Comparison of ENCODE assay signal across 8 cellular contexts in the genomic region with DNA sequence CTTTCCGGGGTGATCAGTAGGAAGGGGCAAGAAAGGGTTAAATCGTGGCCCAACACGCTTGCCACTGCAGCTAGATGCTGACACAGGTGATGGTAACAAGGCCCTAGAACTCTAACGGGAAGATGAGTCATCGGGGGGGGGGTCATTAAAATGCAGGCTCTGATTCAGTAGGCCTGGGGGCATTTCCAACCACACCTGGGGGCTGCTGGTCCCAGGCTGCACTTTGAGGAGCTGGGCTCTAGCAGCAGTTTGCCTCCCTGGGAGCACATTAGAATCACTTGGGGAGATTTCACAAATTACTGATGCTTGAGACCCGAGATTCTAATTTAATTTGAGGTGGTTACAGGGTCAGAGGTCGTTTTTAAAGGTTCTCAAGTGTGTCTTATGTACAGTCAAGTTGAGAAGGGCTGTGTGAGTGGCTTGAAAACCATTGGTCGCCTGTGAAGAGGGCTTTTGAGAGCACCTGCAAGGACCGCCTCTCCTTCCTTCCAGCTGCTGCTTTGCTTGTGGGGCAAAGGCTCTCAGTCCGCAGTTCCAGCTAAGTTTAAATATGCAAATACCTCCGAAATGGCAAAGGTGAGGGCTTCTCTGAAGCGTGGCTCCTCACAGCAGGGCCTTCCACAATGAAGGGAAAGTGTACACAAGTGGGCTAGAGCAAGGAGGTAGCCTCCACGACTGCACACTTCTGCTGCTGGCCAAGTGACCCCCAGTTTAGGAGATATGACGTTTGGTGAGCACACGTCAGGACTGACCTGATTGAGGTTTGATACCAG.
DNase-seq lines count a peak whose midpoint lies in the region; ATAC-seq, FAIRE-seq and TF ChIP-seq lines count a peak whose summit lies in the region.

No MANE protein-coding gene starts in this region.

- CTCF ChIA-PET in WTC11 (lab: Charles Lee): interaction anchor here (0.6 to 3.3 kb wide), 22 partner anchors 8 to 320 kb away, joined by 3 to 58 read pairs (median 6); no protein-coding TSS in a partner anchor
- CTCF ChIA-PET in activated CD8-positive, alpha-beta T cell treated with anti-CD3 and anti-CD28 coated beads for 36 hours (lab: Charles Lee): interaction anchor here (1.0 to 2.6 kb wide), 3 partner anchors 12 to 113 kb away, joined by 3 to 8 read pairs (median 3); no protein-coding TSS in a partner anchor

- DNase-seq in Daoy (ENCODE audit: low read depth) (peak; percentile 54), WTC11 (ENCODE audit: low spot score) (no peak), D721Med (ENCODE audit: insufficient read length, low spot score) (no peak), GF-D8 (lab: John Stamatoyannopoulos, UW) (no peak), erythroblast (lab: John Stamatoyannopoulos, UW) (no peak)
- DNase-seq in activated CD8-positive, alpha-beta T cell treated with anti-CD3 and anti-CD28 coated beads for 36 hours: no peak

- POLR2A ChIA-PET in WTC11 (lab: Charles Lee): interaction anchor here (0.7 kb wide), 1 partner anchor 310 kb away, joined by 4 read pairs; no protein-coding TSS in a partner anchor
- POLR2A ChIA-PET in activated CD8-positive, alpha-beta T cell treated with anti-CD3 and anti-CD28 coated beads for 36 hours (lab: Charles Lee): no interaction called here

- no peaks in the 10 kb centered on the region for H3K36me3 Mint-ChIP-seq in WTC11
- H3K36me3 Mint-ChIP-seq in activated CD8-positive, alpha-beta T cell treated with anti-CD3 and anti-CD28 coated beads for 36 hours (ENCODE audit: low read depth): no peaks in the 10 kb centered on the region

- no peak for TF ChIP-seq CTCF in WTC11 (IDR thresholded peaks at IDR 0.05)
- no peak for TF ChIP-seq CTCF in D721Med (IDR thresholded peaks at IDR 0.05; ENCODE audit: insufficient read depth, missing control alignments)
- TF ChIP-seq CTCF in activated CD8-positive, alpha-beta T cell treated with anti-CD3 and anti-CD28 coated beads for 36 hours (IDR thresholded peaks at IDR 0.05): no peak

- intact Hi-C loops in activated CD8-positive, alpha-beta T cell treated with anti-CD3 and anti-CD28 coated beads for 36 hours (cut with micrococcal nuclease): no loop called here

- peaks cover 4% of the 10 kb centered on the region; the same call in 1 of the 2 replicates for H3K27me3 Mint-ChIP-seq in WTC11 (ENCODE audit: low read depth)
- no peaks in the 10 kb centered on the region for H3K27me3 Mint-ChIP-seq in activated CD8-positive, alpha-beta T cell treated with anti-CD3 and anti-CD28 coated beads for 36 hours

- peaks cover 45% of the 10 kb centered on the region for H3K4me1 Mint-ChIP-seq in WTC11
- H3K4me1 Mint-ChIP-seq in activated CD8-positive, alpha-beta T cell treated with anti-CD3 and anti-CD28 coated beads for 36 hours (ENCODE audit: low read depth): no peaks in the 10 kb centered on the region

- no peak overlapping the region for H3K4me3 Mint-ChIP-seq in WTC11
- no peak overlapping the region for H3K4me3 Mint-ChIP-seq in activated CD8-positive, alpha-beta T cell treated with anti-CD3 and anti-CD28 coated beads for 36 hours

- no peak for TF ChIP-seq POLR2A in erythroblast (IDR thresholded peaks at IDR 0.05; ENCODE audit: low read length)

- ATAC-seq in GM19468 (IDR thresholded peaks at IDR 0.05; ENCODE audit: extremely low read depth, unreplicated experiment): peak; percentile 83
- ATAC-seq in HG03280 (IDR thresholded peaks at IDR 0.05; ENCODE audit: unreplicated experiment): peak; percentile 64
- peak; percentile 41 for ATAC-seq in WTC11
- no peak for ATAC-seq in activated CD8-positive, alpha-beta T cell treated with anti-CD3 and anti-CD28 coated beads for 36 hours

- FAIRE-seq in D721Med (lab: Jason Lieb, UNC): no peak

- peak overlapping the region; percentile 64; the same call in 1 of the 2 replicates for H3K27ac Mint-ChIP-seq in WTC11
- H3K27ac Mint-ChIP-seq in activated CD8-positive, alpha-beta T cell treated with anti-CD3 and anti-CD28 coated beads for 36 hours: no peak overlapping the region

- H3K9me3 Mint-ChIP-seq in WTC11: 0 out of 2 replicates have a peak, but pooled peaks cover 4% of the 10 kb centered on the region
- H3K9me3 Mint-ChIP-seq in activated CD8-positive, alpha-beta T cell treated with anti-CD3 and anti-CD28 coated beads for 36 hours: no peaks in the 10 kb centered on the region

TF ChIP-seq in WTC11, 78 proteins besides CTCF, POLR2A, EP300 and RAD21:
- TF ChIP-seq ZNF317 (CRISPR knock-in tag; IDR thresholded peaks at IDR 0.05; ENCODE audit: borderline replicate concordance, low read depth): peak; percentile 91
- 0 out of 2 replicates have a peak, but pooled peaks have one; percentile 14 for TF ChIP-seq MAX (CRISPR knock-in tag; IDR thresholded peaks at IDR 0.05)
- no peak for TF ChIP-seq ZNF425 (CRISPR knock-in tag; conservative IDR thresholded peaks at IDR 0.05)
